Comparison of ENCODE assay signal across 12 cellular contexts in genomic region chr3:111324645-111325044, GRCh38.
DNase-seq lines count a peak whose midpoint lies in the region; ATAC-seq, FAIRE-seq and TF ChIP-seq lines count a peak whose summit lies in the region.
"Had no signal": no experiment of that assay in that cellular context is flagged by ENCODE, and none has a peak within 500 bp of the region (broad histone marks: within the 10 kb centered on the region; RNA-seq: fewer than 3 reads in every experiment).

No MANE protein-coding gene starts in this region.

- intact Hi-C loops in endothelial cell of umbilical vein (cut with micrococcal nuclease) (no loop called here), Calu3 (cut with micrococcal nuclease; ENCODE audit: unreplicated experiment) (loop anchor here (10.0 kb wide), 1 partner anchor 240 kb away; no protein-coding TSS in a partner anchor)

- H3K4me1 ChIP-seq in endothelial cell of umbilical vein (ENCODE audit: control insufficient read depth, extremely low read depth, insufficient read depth, low read length), result no peaks in the 10 kb centered on the region

- dilution Hi-C loops in endothelial cell of umbilical vein (cut with MboI; ENCODE audit: extremely low pct_ligation_motif_present, low sequenced_read_pairs), result no loop called here

- H3K9me3 Mint-ChIP-seq in Calu3 (ENCODE audit: low read depth, unreplicated experiment), result no peaks in the 10 kb centered on the region
- H3K9me3 Mint-ChIP-seq: WTC11 had no signal

- no TSS peak for BruUV-seq in endothelial cell of umbilical vein (replicated peaks; lab: Mats Ljungman, UMichigan)
- BruUV-seq in Calu3 (replicated peaks; lab: Mats Ljungman, UMichigan), result no TSS peak

- no peaks in the 10 kb centered on the region for H3K27me3 Mint-ChIP-seq in Calu3 (ENCODE audit: unreplicated experiment)

- H3K9me1 ChIP-seq in endothelial cell of umbilical vein (replicated peaks; ENCODE audit: control insufficient read depth, extremely low read depth, insufficient read depth, low read length), result no peaks in the 10 kb centered on the region

- no peak overlapping the region for H3K27ac Mint-ChIP-seq in Calu3 (ENCODE audit: unreplicated experiment)
- H3K27ac Mint-ChIP-seq: WTC11 had no signal

- no peaks in the 10 kb centered on the region for H4K20me1 ChIP-seq in endothelial cell of umbilical vein (replicated peaks; ENCODE audit: control insufficient read depth, extremely low read depth, insufficient read depth, low read length)

- no peak overlapping the region for H2AFZ ChIP-seq in endothelial cell of umbilical vein (ENCODE audit: low read depth, low read length)

- peak; percentile 73 for FAIRE-seq in GM18507 (lab: Jason Lieb, UNC)
- peak; percentile 28 for FAIRE-seq in endothelial cell of umbilical vein (lab: Jason Lieb, UNC)
- FAIRE-seq: bronchial epithelial cell had no signal

- H3K36me3 ChIP-seq in endothelial cell of umbilical vein (ENCODE audit: control insufficient read depth in 2 of 2, extremely low read depth in 1 of 2, insufficient read depth in 2 of 2, low read length in 2 of 2), result no peaks in the 10 kb centered on the region

- no peaks in the 10 kb centered on the region for H3K27me3 ChIP-seq in endothelial cell of umbilical vein (ENCODE audit: control insufficient read depth in 2 of 2, insufficient read depth in 2 of 2, low read length in 2 of 2)

- H3K4me3 Mint-ChIP-seq in Calu3 (ENCODE audit: low read depth, unreplicated experiment), result no peak overlapping the region
- H3K4me3 Mint-ChIP-seq: WTC11 had no signal

- TF ChIP-seq CTCF in endothelial cell of umbilical vein (IDR thresholded peaks at IDR 0.05; ENCODE audit: extremely low read depth in 1 of 2, insufficient read depth in 1 of 2, low read depth in 1 of 2, low read length in 2 of 2) (no peak), Calu3 (IDR thresholded peaks at IDR 0.05; ENCODE audit: unreplicated experiment) (no peak)

- no peak overlapping the region for H3K4me2 ChIP-seq in endothelial cell of umbilical vein (ENCODE audit: insufficient read depth, low read length)

- H3K36me3 Mint-ChIP-seq in Calu3 (ENCODE audit: insufficient read depth, unreplicated experiment), result no peaks in the 10 kb centered on the region
- H3K36me3 Mint-ChIP-seq: WTC11 had no signal

- no peak overlapping the region for H3K4me3 ChIP-seq in endothelial cell of umbilical vein (replicated peaks in 1 of 3; ENCODE audit: insufficient read depth in 1 of 3, low read depth in 1 of 3, low read length in 3 of 3)
- H3K4me3 ChIP-seq: lung had no signal

- no peaks in the 10 kb centered on the region for H3K79me2 ChIP-seq in endothelial cell of umbilical vein (ENCODE audit: control insufficient read depth, insufficient read depth, low read length)

- DNase-seq in GM18507 (ENCODE audit: extremely low spot score, insufficient read length, low read depth) (no peak), endothelial cell of umbilical vein (ENCODE audit: low read depth, low spot score) (no peak), GM19238 (ENCODE audit: insufficient read length, low spot score) (no peak), activated gamma-delta T cell (lab: John Stamatoyannopoulos, UW) (no peak), Calu3 (no peak), SK-N-DZ (ENCODE audit: low spot score) (no peak)
- DNase-seq: GOT3 had no signal

- H3K4me1 Mint-ChIP-seq in Calu3 (ENCODE audit: low read depth, unreplicated experiment), result peaks cover 23% of the 10 kb centered on the region
- H3K4me1 Mint-ChIP-seq: WTC11 had no signal

- ATAC-seq in GM21447 (IDR thresholded peaks at IDR 0.05; ENCODE audit: unreplicated experiment) (peak; percentile 70), HG03575 (IDR thresholded peaks at IDR 0.05; ENCODE audit: extremely low read depth, insufficient number of reproducible peaks, low FRiP score, unreplicated experiment) (peak; percentile 37)
- ATAC-seq: WTC11 had no signal

- no peak for TF ChIP-seq POLR2A in endothelial cell of umbilical vein (IDR thresholded peaks at IDR 0.05; ENCODE audit: low read depth, low read length)

- CTCF ChIA-PET in endothelial cell of umbilical vein (lab: Charles Lee) (no interaction called here), Calu3 (lab: Charles Lee) (no interaction called here)

- no peak overlapping the region for H3K27ac ChIP-seq in endothelial cell of umbilical vein (ENCODE audit: insufficient read depth, low read depth, low read length)

- H3K9me3 ChIP-seq in endothelial cell of umbilical vein (replicated peaks; ENCODE audit: control insufficient read depth, insufficient read depth, low read length), result no peaks in the 10 kb centered on the region

- POLR2A ChIA-PET in endothelial cell of umbilical vein (lab: Charles Lee), result no interaction called here

- H3K9ac ChIP-seq in endothelial cell of umbilical vein (replicated peaks; ENCODE audit: extremely low read depth, insufficient read depth, low read length), result no peak overlapping the region

TF ChIP-seq in endothelial cell of umbilical vein, 7 proteins besides CTCF, POLR2A, EP300 and RAD21:
- TF ChIP-seq, protein P1, sequence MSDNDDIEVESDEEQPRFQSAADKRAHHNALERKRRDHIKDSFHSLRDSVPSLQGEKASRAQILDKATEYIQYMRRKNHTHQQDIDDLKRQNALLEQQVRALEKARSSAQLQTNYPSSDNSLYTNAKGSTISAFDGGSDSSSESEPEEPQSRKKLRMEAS (IDR thresholded peaks at IDR 0.05; ENCODE audit: insufficient read depth, insufficient read length), result no peak
- no peak for TF ChIP-seq GATA2 (IDR thresholded peaks at IDR 0.05; ENCODE audit: insufficient read depth, insufficient read length, low read depth, low read length)
- TF ChIP-seq JUN (IDR thresholded peaks at IDR 0.05; ENCODE audit: borderline replicate concordance, insufficient read depth, insufficient read length, low read depth), result no peak
- no peak for TF ChIP-seq MYC (IDR thresholded peaks at IDR 0.05; ENCODE audit: low read depth, low read length)
- no peak for TF ChIP-seq EZH2 (IDR thresholded peaks at IDR 0.05; ENCODE audit: borderline replicate concordance, low read depth, low read length, severe bottlenecking)
